ENCODE assay signal across 13 cellular contexts in the genomic region with DNA sequence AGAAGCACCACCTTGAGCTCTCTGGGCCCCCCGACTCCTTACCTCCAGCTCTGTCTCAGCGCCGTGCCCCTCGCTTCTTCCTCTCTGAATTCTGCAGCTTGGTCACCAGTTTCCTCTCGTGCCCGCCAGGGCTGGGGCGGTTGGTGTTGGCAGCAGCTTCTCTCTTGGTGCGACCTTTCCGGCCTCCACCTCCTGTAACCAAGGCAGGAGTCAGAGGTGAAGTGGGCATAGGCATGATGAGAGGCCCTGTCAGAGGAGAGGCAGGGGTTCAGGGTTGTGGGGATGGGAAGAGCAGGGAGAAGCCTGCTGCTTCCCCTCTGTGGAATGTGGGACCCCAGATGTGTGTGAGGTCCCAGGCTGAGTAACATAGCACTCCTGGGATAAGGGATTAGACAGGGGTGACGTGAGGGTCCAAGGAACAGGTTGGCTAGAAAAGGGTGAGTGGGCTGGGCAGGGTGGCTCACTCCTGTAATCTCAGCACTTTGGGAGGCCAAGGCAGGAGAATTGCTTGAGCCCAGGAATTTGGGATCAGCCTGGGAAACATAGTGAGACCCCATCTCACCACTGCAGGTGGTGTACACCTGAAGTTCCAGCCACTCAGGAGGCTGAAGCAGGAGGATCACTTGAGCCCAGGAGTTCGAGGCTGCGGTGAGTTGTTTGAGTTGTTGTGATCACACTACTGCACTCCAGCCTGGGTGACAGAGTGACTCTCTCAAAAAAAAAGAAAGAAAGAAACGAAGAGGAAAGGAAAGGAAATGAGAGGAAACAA. TPM values are rescaled to one million over a fixed set of nuclear protein-coding genes. Genes with fewer than 3 reads are reported as not detected.
DNase-seq lines count a peak whose midpoint lies in the region; ATAC-seq and TF ChIP-seq lines count a peak whose summit lies in the region.
"Had no signal": no experiment of that assay in that cellular context is flagged by ENCODE, and none has a peak within 500 bp of the region (broad histone marks: within the 10 kb centered on the region; RNA-seq: fewer than 3 reads in every experiment).

No MANE protein-coding gene starts in this region.

- ATAC-seq in heart left ventricle (no peak), left ventricle myocardium superior (no peak), aorta (ENCODE audit: low FRiP score) (no peak)

- H3K4me3 ChIP-seq in heart left ventricle (peak overlapping the region; percentile 11 to 71 (median 58)), fibroblast of lung (replicated peaks in 1 of 4; ENCODE audit: control extremely low read depth in 1 of 4, insufficient read depth in 1 of 4, low read depth in 3 of 4, low read length in 4 of 4) (peak overlapping the region; percentile 81 to 89 (median 84)), osteoblast (ENCODE audit: insufficient read depth, low read length) (peak overlapping the region; percentile 73), aorta (ENCODE audit: low read length in 2 of 2) (peak overlapping the region; percentile 37 to 39)

- intact Hi-C loops in heart left ventricle (cut with DNase I) (loop anchor here in 3 of 10 donors (2.0 to 5.0 kb wide), 3 partner anchors 15 to 46 kb away; a partner anchor contains a TSS), left ventricle myocardium superior (cut with micrococcal nuclease) (no loop called here), aorta (cut with DNase I) (loop anchor here (5.0 kb wide), 1 partner anchor 46 kb away; a partner anchor contains a TSS)

- peaks cover 0 to 21% (median 3%) of the 10 kb centered on the region in 9 donors for H3K36me3 ChIP-seq in heart left ventricle
- peaks cover 5% of the 10 kb centered on the region for H3K36me3 ChIP-seq in fibroblast of lung (ENCODE audit: control insufficient read depth, insufficient read depth, low read length)
- H3K36me3 ChIP-seq in osteoblast (ENCODE audit: insufficient read depth, low read length) = peaks cover 4% of the 10 kb centered on the region
- no peaks in the 10 kb centered on the region for H3K36me3 ChIP-seq in aorta (ENCODE audit: control insufficient read depth in 1 of 2, insufficient read depth in 2 of 2, low read length in 1 of 2)

- H3K4me1 ChIP-seq in heart left ventricle (peaks cover 0 to 58% (median 20%) of the 10 kb centered on the region in 12 donors), fibroblast of lung (ENCODE audit: control insufficient read depth, extremely low read depth, insufficient read depth, low read length) (peaks cover 10% of the 10 kb centered on the region), osteoblast (ENCODE audit: insufficient read depth, low read length) (peaks cover 19% of the 10 kb centered on the region), aorta (ENCODE audit: control insufficient read depth in 1 of 2, insufficient read depth in 2 of 2, low read length in 2 of 2) (peaks cover 0 to 1% of the 10 kb centered on the region in 2 donors)

- TF ChIP-seq POLR2A in heart left ventricle (IDR thresholded peaks at IDR 0.05) = no peak

- DNase-seq in heart left ventricle (peak in 1 of 5 donors; percentile 34), left ventricle myocardium superior (no peak), fibroblast of lung (ENCODE audit: low read depth in 2 of 2) (no peak), osteoblast (ENCODE audit: insufficient read length, low spot score, missing footprints) (no peak), aorta (peak in 1 of 2 donors; percentile 61), dedifferentiated amniotic fluid mesenchymal stem cell (ENCODE audit: extremely low spot score) (no peak), NOMO-1 (lab: John Stamatoyannopoulos, UW; ENCODE audit: unreplicated experiment in 2 of 2) (no peak), AG08396 (ENCODE audit: low spot score) (no peak)
- DNase-seq: activated CD4-positive, alpha-beta T cell treated with anti-CD3 and anti-CD28 coated beads, Interleukin-2, amount 50 U/mL, for 4 hours; NCI-H146; SIG-M5 had no signal

- H3K9me3 ChIP-seq in heart left ventricle (no peaks in the 10 kb centered on the region), fibroblast of lung (ENCODE audit: control insufficient read depth, insufficient read depth, low read depth, low read length) (no peaks in the 10 kb centered on the region), osteoblast (ENCODE audit: low read depth, low read length) (no peaks in the 10 kb centered on the region), aorta (ENCODE audit: control insufficient read depth, low read length) (no peaks in the 10 kb centered on the region)

- H3K9ac ChIP-seq in fibroblast of lung (ENCODE audit: insufficient read depth, low read length) = peak overlapping the region; percentile 78

- peak overlapping the region; percentile 82 to 98 (median 93) for H3K27ac ChIP-seq in heart left ventricle
- H3K27ac ChIP-seq in fibroblast of lung (ENCODE audit: insufficient read depth, low read length) = peak overlapping the region; percentile 92
- H3K27ac ChIP-seq in osteoblast (ENCODE audit: low read depth, low read length) = peak overlapping the region; percentile 67
- peak overlapping the region; percentile 31 to 76 for H3K27ac ChIP-seq in aorta (ENCODE audit: low read depth in 1 of 2, low read length in 2 of 2)

- no peaks in the 10 kb centered on the region for H3K27me3 ChIP-seq in heart left ventricle
- H3K27me3 ChIP-seq in fibroblast of lung (ENCODE audit: control insufficient read depth, insufficient read depth, low read length) = no peaks in the 10 kb centered on the region
- H3K27me3 ChIP-seq in osteoblast (ENCODE audit: insufficient read depth, low read length) = no peaks in the 10 kb centered on the region
- H3K27me3 ChIP-seq in aorta (ENCODE audit: control insufficient read depth in 1 of 2, insufficient read depth in 2 of 2, low read length in 1 of 2) = no peaks in the 10 kb centered on the region

- H3K4me2 ChIP-seq in fibroblast of lung (ENCODE audit: extremely low read depth, insufficient read depth, low read length) = peak overlapping the region; percentile 96
- peak overlapping the region; percentile 86 for H3K4me2 ChIP-seq in osteoblast (ENCODE audit: insufficient read depth, low read length)

- peak overlapping the region; percentile 98 for H2AFZ ChIP-seq in fibroblast of lung (ENCODE audit: low read length)
- peak overlapping the region; percentile 92 for H2AFZ ChIP-seq in osteoblast (ENCODE audit: low read length)

- H3K79me2 ChIP-seq in fibroblast of lung (ENCODE audit: control insufficient read depth, insufficient read depth, low read length) (peaks cover 13% of the 10 kb centered on the region), osteoblast (ENCODE audit: insufficient read depth, low read length) (peaks cover 17% of the 10 kb centered on the region)

- 86 to 88% (median 87%) methylated on average over 13 of the region's 13 CpGs for WGBS in heart left ventricle, 4 donors
- 79 to 89% methylated on average over 13 of the region's 13 CpGs for WGBS in aorta, 2 donors

- TF ChIP-seq CTCF in heart left ventricle (IDR thresholded peaks at IDR 0.05) = no peak
- no peak for TF ChIP-seq CTCF in fibroblast of lung (conservative IDR thresholded peaks at IDR 0.05 in 1 of 2, IDR thresholded peaks at IDR 0.05 in 1 of 2; ENCODE audit: low read depth in 1 of 2, low read length in 2 of 2)
- no peak for TF ChIP-seq CTCF in osteoblast (IDR thresholded peaks at IDR 0.05; ENCODE audit: extremely low read depth, low read depth, low read length)

- no peaks in the 10 kb centered on the region for H4K20me1 ChIP-seq in fibroblast of lung (ENCODE audit: control insufficient read depth, extremely low read depth, insufficient read depth, low read length)
- H4K20me1 ChIP-seq in osteoblast (ENCODE audit: insufficient read depth, low read length) = no peaks in the 10 kb centered on the region

RNA-seq across cellular contexts. Expression of a gene that starts 0.6 kb away (rescaled TPM):
- total RNA-seq in heart left ventricle = 10 to 100 TPM in 8 of 9 donors, 1 to 10 TPM in 1; 5.7 to 43.8 (median 26.2) TPM
- polyA plus RNA-seq in heart left ventricle = 100 to 1,000 TPM in 1 of 2 donors, 10 to 100 TPM in 1; 64.9 to 103 TPM
- 37.2 TPM for total RNA-seq in left ventricle myocardium superior
- 59.3 and 87.0 TPM in 2 replicates for total RNA-seq in fibroblast of lung
- polyA plus RNA-seq in fibroblast of lung = 22.2 and 38.0 TPM in 2 replicates
- 85.1 and 155 TPM in 2 replicates for polyA plus RNA-seq in fibroblast of lung (2012)
- polyA minus RNA-seq in fibroblast of lung (ENCODE audit: low replicate concordance) = 20.0 and 32.2 TPM in 2 replicates
- total RNA-seq in osteoblast = 27.9 and 31.5 TPM in 2 replicates
- total RNA-seq in aorta = 100 to 1,000 TPM in 1 of 2 donors, 10 to 100 TPM in 1; 85.3 to 137 TPM
- polyA plus RNA-seq in aorta = 100 to 1,000 TPM in 1 of 2 donors, 10 to 100 TPM in 1; 85.0 to 148 TPM

RNA-seq across cellular contexts. Expression of a gene that starts 15.6 kb away (rescaled TPM):
- total RNA-seq in heart left ventricle = 10 to 100 TPM; 11.1 to 27.9 (median 15.6) TPM
- 10 to 100 TPM; 14.4 to 20.9 TPM for polyA plus RNA-seq in heart left ventricle
- 20.4 TPM for total RNA-seq in left ventricle myocardium superior
- 6.9 and 12.8 TPM in 2 replicates for total RNA-seq in fibroblast of lung
- polyA plus RNA-seq in fibroblast of lung = 1.6 and 2.5 TPM in 2 replicates
- polyA plus RNA-seq in fibroblast of lung (2012) = 8.2 and 13.2 TPM in 2 replicates
- 13.1 and 17.0 TPM in 2 replicates for polyA minus RNA-seq in fibroblast of lung (ENCODE audit: low replicate concordance)
- 9.4 and 13.4 TPM in 2 replicates for total RNA-seq in osteoblast
- total RNA-seq in aorta = 10 to 100 TPM; 19.7 to 20.7 TPM
- polyA plus RNA-seq in aorta = 10 to 100 TPM; 17.4 to 41.6 TPM

RNA-seq across cellular contexts. Expression of a gene that starts 31.5 kb away (rescaled TPM):
- total RNA-seq in heart left ventricle (1 to 10 TPM in 1 of 9 donors, not detected in 8; 1.4 TPM), left ventricle myocardium superior (not detected), fibroblast of lung (not detected in 2 replicates), osteoblast (not detected in 2 replicates), aorta (under 1 TPM in 1 of 2 donors, not detected in 1; 0.54 TPM)
- polyA plus RNA-seq in heart left ventricle (under 1 TPM; 0.07 to 0.34 TPM), fibroblast of lung (not detected in 2 replicates), aorta (under 1 TPM in 1 of 2 donors, not detected in 1; 0.54 TPM)
- not detected in 2 replicates for polyA plus RNA-seq in fibroblast of lung (2012)
- not detected in 2 replicates for polyA minus RNA-seq in fibroblast of lung (ENCODE audit: low replicate concordance)
- total RNA-seq: dermis microvascular lymphatic vessel endothelial cell, lung microvascular endothelial cell had no signal

RNA-seq across cellular contexts. Expression of a gene that starts 43.7 kb away (rescaled TPM):
- total RNA-seq in heart left ventricle (1 to 10 TPM in 3 of 9 donors, under 1 TPM in 6; 0.15 to 4.7 (median 0.79) TPM), left ventricle myocardium superior (0.47 TPM), fibroblast of lung (under 0.01 TPM in 1 of 2 replicates, not detected in the other), osteoblast (under 0.01 TPM in 1 of 2 replicates, not detected in the other), aorta (1 to 10 TPM; 2.5 to 3.1 TPM)
- polyA plus RNA-seq in heart left ventricle (1 to 10 TPM in 1 of 2 donors, under 1 TPM in 1; 0.50 to 1.4 TPM), fibroblast of lung (not detected in 2 replicates), aorta (1 to 10 TPM; 1.1 to 2.6 TPM)
- not detected in 2 replicates for polyA plus RNA-seq in fibroblast of lung (2012)
- not detected in 2 replicates for polyA minus RNA-seq in fibroblast of lung (ENCODE audit: low replicate concordance)
- total RNA-seq: lung microvascular endothelial cell had no signal

RNA-seq across cellular contexts. Expression of a gene that starts 46.3 kb away (rescaled TPM):
- total RNA-seq in heart left ventricle (10 to 100 TPM in 8 of 9 donors, 1 to 10 TPM in 1; 9.6 to 23.9 (median 14.2) TPM), left ventricle myocardium superior (13.4 TPM), fibroblast of lung (19.3 and 23.3 TPM in 2 replicates), osteoblast (27.9 and 28.0 TPM in 2 replicates), aorta (10 to 100 TPM; 15.6 to 27.2 TPM)
- polyA plus RNA-seq in heart left ventricle (10 to 100 TPM in 1 of 2 donors, 1 to 10 TPM in 1; 8.8 to 23.4 TPM), fibroblast of lung (19.5 and 25.4 TPM in 2 replicates), aorta (10 to 100 TPM; 19.5 to 48.7 TPM)
- polyA plus RNA-seq in fibroblast of lung (2012) = 21.2 and 26.7 TPM in 2 replicates
- polyA minus RNA-seq in fibroblast of lung (ENCODE audit: low replicate concordance) = 42.7 and 68.4 TPM in 2 replicates
